Comparison of ENCODE assay signal across 1 cellular context in the genomic region with DNA sequence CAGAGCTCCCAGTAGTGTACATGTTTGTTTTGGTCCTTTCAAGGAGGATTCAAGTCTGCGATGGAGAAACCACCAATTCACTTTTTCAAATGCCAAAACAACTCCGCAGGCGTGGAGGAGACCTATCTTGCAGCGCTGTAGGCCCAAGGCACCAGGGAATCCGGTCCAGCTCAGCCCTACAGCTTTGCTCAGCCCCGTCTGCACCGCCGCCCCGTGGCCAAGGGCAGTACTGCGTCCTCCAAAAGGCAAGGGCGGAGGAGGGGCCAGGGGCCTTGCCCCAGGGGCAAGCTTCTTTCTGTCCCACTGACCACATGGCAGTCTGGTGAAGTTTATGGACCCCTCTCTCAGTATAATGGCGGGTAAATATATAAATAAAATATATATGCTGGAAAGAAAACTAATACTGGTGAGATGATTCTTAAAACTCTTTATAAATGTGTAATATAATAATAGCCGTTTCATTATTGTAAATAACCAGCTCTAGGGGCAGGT.
TF ChIP-seq lines count a peak whose summit lies in the region.

No MANE protein-coding gene starts in this region.

TF ChIP-seq in HepG2, 621 proteins besides CTCF, POLR2A, EP300 and RAD21 (continued from another document and continues in another):
- TF ChIP-seq THRA (CRISPR knock-in tag; IDR thresholded peaks at IDR 0.05; ENCODE audit: borderline replicate concordance) = 0 out of 2 replicates have a peak, but pooled peaks have one; percentile 25
- TF ChIP-seq TOE1 (CRISPR knock-in tag; IDR thresholded peaks at IDR 0.05) = no peak
- TF ChIP-seq, protein P1, sequence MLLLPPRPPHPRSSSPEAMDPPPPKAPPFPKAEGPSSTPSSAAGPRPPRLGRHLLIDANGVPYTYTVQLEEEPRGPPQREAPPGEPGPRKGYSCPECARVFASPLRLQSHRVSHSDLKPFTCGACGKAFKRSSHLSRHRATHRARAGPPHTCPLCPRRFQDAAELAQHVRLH (CRISPR knock-in tag; IDR thresholded peaks at IDR 0.05; ENCODE audit: borderline replicate concordance, low read depth) = peak; percentile 50; the same call in 1 of the 2 replicates
- TF ChIP-seq ZNF337 (CRISPR knock-in tag; IDR thresholded peaks at IDR 0.05; ENCODE audit: borderline replicate concordance, low read depth) = no peak
- TF ChIP-seq CBX5 (CRISPR knock-in tag; IDR thresholded peaks at IDR 0.05; ENCODE audit: borderline replicate concordance) = peak; percentile 71; the same call in 1 of the 2 replicates
- TF ChIP-seq MAZ (IDR thresholded peaks at IDR 0.05; ENCODE audit: borderline replicate concordance, low read depth, low read length) = peak; percentile 53; the same call in 1 of the 2 replicates
- no peak for TF ChIP-seq MAZ (CRISPR knock-in tag; IDR thresholded peaks at IDR 0.05; ENCODE audit: low read depth)
- TF ChIP-seq ZFX (CRISPR knock-in tag; IDR thresholded peaks at IDR 0.05; ENCODE audit: low read depth) = peak; percentile 76
- no peak for TF ChIP-seq ZNF232 (CRISPR knock-in tag; IDR thresholded peaks at IDR 0.05; ENCODE audit: borderline replicate concordance)
- no peak for TF ChIP-seq KDM6A (CRISPR knock-in tag; IDR thresholded peaks at IDR 0.05; ENCODE audit: low read depth)
- no peak for TF ChIP-seq DNMT1 (CRISPR knock-in tag; IDR thresholded peaks at IDR 0.05)
- no peak for TF ChIP-seq MBNL3 (CRISPR knock-in tag; conservative IDR thresholded peaks at IDR 0.05)
- 0 out of 2 replicates have a peak, but pooled peaks have one; percentile 21 for TF ChIP-seq RXRA (CRISPR knock-in tag; IDR thresholded peaks at IDR 0.05)
- no peak for TF ChIP-seq RARA (CRISPR knock-in tag; IDR thresholded peaks at IDR 0.05)
- TF ChIP-seq HNF4G (IDR thresholded peaks at IDR 0.05; ENCODE audit: borderline replicate concordance, low read depth, low read length) = no peak
- 0 out of 2 replicates have a peak, but pooled peaks have one; percentile 25 for TF ChIP-seq HNF4G (CRISPR knock-in tag; IDR thresholded peaks at IDR 0.05; ENCODE audit: borderline replicate concordance, low read depth)
- peak; percentile 53; the same call in 1 of the 2 replicates for TF ChIP-seq NFKB2 (CRISPR knock-in tag; IDR thresholded peaks at IDR 0.05; ENCODE audit: borderline replicate concordance)
- TF ChIP-seq SMAD1 (CRISPR knock-in tag; IDR thresholded peaks at IDR 0.05; ENCODE audit: borderline replicate concordance, low read depth) = 0 out of 2 replicates have a peak, but pooled peaks have one; percentile 38
- TF ChIP-seq ZNF749 (CRISPR knock-in tag; IDR thresholded peaks at IDR 0.05; ENCODE audit: borderline replicate concordance) = no peak
- no peak for TF ChIP-seq NR2F6 (IDR thresholded peaks at IDR 0.05)
- TF ChIP-seq NR2F6 (CRISPR knock-in tag; IDR thresholded peaks at IDR 0.05) = peak; percentile 54
- TF ChIP-seq ZBTB8A (CRISPR knock-in tag; IDR thresholded peaks at IDR 0.05; ENCODE audit: borderline replicate concordance, low read depth) = no peak
- no peak for TF ChIP-seq PAXIP1 (CRISPR knock-in tag; conservative IDR thresholded peaks at IDR 0.05)
- TF ChIP-seq, protein P2, sequence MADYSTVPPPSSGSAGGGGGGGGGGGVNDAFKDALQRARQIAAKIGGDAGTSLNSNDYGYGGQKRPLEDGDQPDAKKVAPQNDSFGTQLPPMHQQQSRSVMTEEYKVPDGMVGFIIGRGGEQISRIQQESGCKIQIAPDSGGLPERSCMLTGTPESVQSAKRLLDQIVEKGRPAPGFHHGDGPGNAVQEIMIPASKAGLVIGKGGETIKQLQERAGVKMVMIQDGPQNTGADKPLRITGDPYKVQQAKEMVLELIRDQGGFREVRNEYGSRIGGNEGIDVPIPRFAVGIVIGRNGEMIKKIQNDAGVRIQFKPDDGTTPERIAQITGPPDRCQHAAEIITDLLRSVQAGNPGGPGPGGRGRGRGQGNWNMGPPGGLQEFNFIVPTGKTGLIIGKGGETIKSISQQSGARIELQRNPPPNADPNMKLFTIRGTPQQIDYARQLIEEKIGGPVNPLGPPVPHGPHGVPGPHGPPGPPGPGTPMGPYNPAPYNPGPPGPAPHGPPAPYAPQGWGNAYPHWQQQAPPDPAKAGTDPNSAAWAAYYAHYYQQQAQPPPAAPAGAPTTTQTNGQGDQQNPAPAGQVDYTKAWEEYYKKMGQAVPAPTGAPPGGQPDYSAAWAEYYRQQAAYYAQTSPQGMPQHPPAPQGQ (CRISPR knock-in tag; IDR thresholded peaks at IDR 0.05; ENCODE audit: borderline replicate concordance) = no peak
- peak; percentile 76; the same call in 1 of the 2 replicates for TF ChIP-seq KDM2A (CRISPR knock-in tag; IDR thresholded peaks at IDR 0.05; ENCODE audit: borderline replicate concordance, low read depth)
- peak; percentile 27 for TF ChIP-seq HNRNPLL (IDR thresholded peaks at IDR 0.05; ENCODE audit: low read depth, low read length, poor library complexity, severe bottlenecking)
- 0 out of 2 replicates have a peak, but pooled peaks have one; percentile 22 for TF ChIP-seq ZNF652 (CRISPR knock-in tag; IDR thresholded peaks at IDR 0.05; ENCODE audit: borderline replicate concordance, low read depth)
- peak; percentile 57; the same call in 1 of the 2 replicates for TF ChIP-seq ZMAT3 (CRISPR knock-in tag; conservative IDR thresholded peaks at IDR 0.05)
- no peak for TF ChIP-seq SKI (IDR thresholded peaks at IDR 0.05; ENCODE audit: partially characterized antibody)
- TF ChIP-seq, protein P3, sequence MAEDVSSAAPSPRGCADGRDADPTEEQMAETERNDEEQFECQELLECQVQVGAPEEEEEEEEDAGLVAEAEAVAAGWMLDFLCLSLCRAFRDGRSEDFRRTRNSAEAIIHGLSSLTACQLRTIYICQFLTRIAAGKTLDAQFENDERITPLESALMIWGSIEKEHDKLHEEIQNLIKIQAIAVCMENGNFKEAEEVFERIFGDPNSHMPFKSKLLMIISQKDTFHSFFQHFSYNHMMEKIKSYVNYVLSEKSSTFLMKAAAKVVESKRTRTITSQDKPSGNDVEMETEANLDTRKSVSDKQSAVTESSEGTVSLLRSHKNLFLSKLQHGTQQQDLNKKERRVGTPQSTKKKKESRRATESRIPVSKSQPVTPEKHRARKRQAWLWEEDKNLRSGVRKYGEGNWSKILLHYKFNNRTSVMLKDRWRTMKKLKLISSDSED (CRISPR knock-in tag; IDR thresholded peaks at IDR 0.05) = no peak
- TF ChIP-seq ZNF713 (CRISPR knock-in tag; IDR thresholded peaks at IDR 0.05) = no peak
- no peak for TF ChIP-seq SIX1 (CRISPR knock-in tag; IDR thresholded peaks at IDR 0.05; ENCODE audit: borderline replicate concordance)
- TF ChIP-seq KDM5A (IDR thresholded peaks at IDR 0.05; ENCODE audit: borderline replicate concordance, low read length) = no peak
- TF ChIP-seq ZBTB49 (CRISPR knock-in tag; IDR thresholded peaks at IDR 0.05; ENCODE audit: borderline replicate concordance) = peak; percentile 40; the same call in 1 of the 2 replicates
- no peak for TF ChIP-seq HNRNPK (IDR thresholded peaks at IDR 0.05; ENCODE audit: low read depth, low read length, poor library complexity, severe bottlenecking)
- TF ChIP-seq IRF2 (CRISPR knock-in tag; IDR thresholded peaks at IDR 0.05) = peak; percentile 63; the same call in 1 of the 2 replicates
- TF ChIP-seq HOXA5 (CRISPR knock-in tag; IDR thresholded peaks at IDR 0.05) = no peak
- 0 out of 2 replicates have a peak, but pooled peaks have one; percentile 16 for TF ChIP-seq ZBTB20 (CRISPR knock-in tag; IDR thresholded peaks at IDR 0.05; ENCODE audit: borderline replicate concordance, low read depth)
- no peak for TF ChIP-seq NONO (IDR thresholded peaks at IDR 0.05)
- TF ChIP-seq NONO (CRISPR knock-in tag; conservative IDR thresholded peaks at IDR 0.05) = 0 out of 2 replicates have a peak, but pooled peaks have one; percentile 52
- TF ChIP-seq NR2F2 (IDR thresholded peaks at IDR 0.05; ENCODE audit: borderline replicate concordance, low read depth) = no peak
- TF ChIP-seq HDAC2 (CRISPR knock-in tag; IDR thresholded peaks at IDR 0.05) = no peak; the same call in 1 of the 2 replicates
- peak; percentile 34; the same call in 1 of the 2 replicates for TF ChIP-seq HNF4A (CRISPR knock-in tag; IDR thresholded peaks at IDR 0.05)
- TF ChIP-seq ARNTL (CRISPR knock-in tag; IDR thresholded peaks at IDR 0.05) = no peak
- TF ChIP-seq GATAD2A (CRISPR knock-in tag; IDR thresholded peaks at IDR 0.05) = peak; percentile 58; the same call in 1 of the 2 replicates
- TF ChIP-seq ZNF781 (CRISPR knock-in tag; IDR thresholded peaks at IDR 0.05; ENCODE audit: borderline replicate concordance, not compliant biosample characterization) = peak; percentile 55
- TF ChIP-seq, protein P4, sequence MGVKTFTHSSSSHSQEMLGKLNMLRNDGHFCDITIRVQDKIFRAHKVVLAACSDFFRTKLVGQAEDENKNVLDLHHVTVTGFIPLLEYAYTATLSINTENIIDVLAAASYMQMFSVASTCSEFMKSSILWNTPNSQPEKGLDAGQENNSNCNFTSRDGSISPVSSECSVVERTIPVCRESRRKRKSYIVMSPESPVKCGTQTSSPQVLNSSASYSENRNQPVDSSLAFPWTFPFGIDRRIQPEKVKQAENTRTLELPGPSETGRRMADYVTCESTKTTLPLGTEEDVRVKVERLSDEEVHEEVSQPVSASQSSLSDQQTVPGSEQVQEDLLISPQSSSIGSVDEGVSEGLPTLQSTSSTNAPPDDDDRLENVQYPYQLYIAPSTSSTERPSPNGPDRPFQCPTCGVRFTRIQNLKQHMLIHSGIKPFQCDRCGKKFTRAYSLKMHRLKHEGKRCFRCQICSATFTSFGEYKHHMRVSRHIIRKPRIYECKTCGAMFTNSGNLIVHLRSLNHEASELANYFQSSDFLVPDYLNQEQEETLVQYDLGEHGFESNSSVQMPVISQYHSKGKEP (CRISPR knock-in tag; IDR thresholded peaks at IDR 0.05) = no peak
- TF ChIP-seq NFATC3 (CRISPR knock-in tag; IDR thresholded peaks at IDR 0.05) = no peak
- TF ChIP-seq ZNF263 (CRISPR knock-in tag; IDR thresholded peaks at IDR 0.05) = no peak
- TF ChIP-seq HMG20A (CRISPR knock-in tag; IDR thresholded peaks at IDR 0.05; ENCODE audit: borderline replicate concordance) = no peak
- no peak for TF ChIP-seq HMG20B (CRISPR knock-in tag; conservative IDR thresholded peaks at IDR 0.05)
